In genomic region chr10:132337019-132337418, GRCh38 we compare ENCODE assay signal across 7 cellular contexts. TPM values are rescaled to one million over a fixed set of nuclear protein-coding genes. Genes with fewer than 3 reads are reported as not detected.
DNase-seq lines count a peak whose midpoint lies in the region; ATAC-seq and TF ChIP-seq lines count a peak whose summit lies in the region.

No MANE protein-coding gene starts in this region.

- peak; percentile 55 for DNase-seq in GM23248
- peak; percentile 23 for DNase-seq in globus pallidus (ENCODE audit: low spot score)
- DNase-seq in stimulated activated CD8-positive, alpha-beta memory T cell treated with anti-CD3 and anti-CD28 coated beads, Interleukin-4, amount 100 ng/mL, for 48 hours = peak; percentile 36
- DNase-seq in AG20443 (ENCODE audit: low spot score) = no peak

- H3K27ac ChIP-seq in GM23248 = peak overlapping the region; percentile 49
- peak overlapping the region; percentile 75 for H3K27ac ChIP-seq in VCaP

- H3K9me2 ChIP-seq in GM23248 (ENCODE audit: insufficient read depth) = no peaks in the 10 kb centered on the region

- no peaks in the 10 kb centered on the region for H4K20me1 ChIP-seq in GM23248 (ENCODE audit: insufficient read depth)

- H3K4me3 ChIP-seq in GM23248 = peak overlapping the region; percentile 67

- peak overlapping the region; percentile 79 for H2AFZ ChIP-seq in GM23248

- 0 out of 2 replicates have a peak, but pooled peaks cover 9% of the 10 kb centered on the region for H3K4me1 ChIP-seq in GM23248 (ENCODE audit: insufficient read depth)

- peak overlapping the region; percentile 85 for H3K4me2 ChIP-seq in GM23248 (ENCODE audit: unreplicated experiment)

- no peak for TF ChIP-seq CTCF in VCaP (conservative IDR thresholded peaks at IDR 0.05)

- in situ Hi-C loops in GM23248 (cut with MboI) = loop anchor here (10.0 kb wide), 1 partner anchor 112 kb away; no protein-coding TSS in a partner anchor

- H3F3A ChIP-seq in GM23248 (ENCODE audit: insufficient read depth) = no peaks in the 10 kb centered on the region

- ATAC-seq in GM21381 (IDR thresholded peaks at IDR 0.05; ENCODE audit: unreplicated experiment) (no peak), HG03439 (IDR thresholded peaks at IDR 0.05; ENCODE audit: unreplicated experiment) (no peak)

- H3K9me3 ChIP-seq in GM23248 (ENCODE audit: low read depth) = no peaks in the 10 kb centered on the region

- H3K27me3 ChIP-seq in GM23248 (replicated peaks; ENCODE audit: insufficient read depth) = no peaks in the 10 kb centered on the region

- WGBS in GM23248 (ENCODE audit: low coverage in 1 of 2, low lambda C conversion rate in 2 of 2, missing lambda C conversion rate in 2 of 2), 2 experiments = 39 to 49% methylated on average over 14 of the region's 14 CpGs

- peaks cover under 1% of the 10 kb centered on the region; the same call in 1 of the 2 replicates for H3K36me3 ChIP-seq in GM23248 (ENCODE audit: low read depth)

- H3K9ac ChIP-seq in GM23248 = peak overlapping the region; percentile 71

- no peaks in the 10 kb centered on the region for H3K79me2 ChIP-seq in GM23248 (ENCODE audit: insufficient read depth)

RNA-seq across cellular contexts. Expression of gene LRRC27, which starts 5.0 kb away (rescaled TPM):
- 7.5 and 11.1 TPM in 2 replicates for total RNA-seq in GM23248 (2014; rRNA removed; shearing (Covaris generic))
- 9.6 and 11.5 TPM in 2 replicates for polyA plus RNA-seq in GM23248 (2016; fragmentation: Nextera tagmentation; extraction: Ambion mirVana)

RNA-seq across cellular contexts. Expression of gene STK32C, which starts 29.3 kb away (rescaled TPM):
- total RNA-seq in GM23248 (2014; rRNA removed; shearing (Covaris generic)) = 7.1 and 9.8 TPM in 2 replicates
- 8.8 TPM in 2 replicates for polyA plus RNA-seq in GM23248 (2016; fragmentation: Nextera tagmentation; extraction: Ambion mirVana)

RNA-seq across cellular contexts. Expression of gene PWWP2B, which starts 60.0 kb away (rescaled TPM):
- 2.4 and 5.8 TPM in 2 replicates for total RNA-seq in GM23248 (2014; rRNA removed; shearing (Covaris generic))
- 0.66 TPM in 2 replicates for polyA plus RNA-seq in GM23248 (2016; fragmentation: Nextera tagmentation; extraction: Ambion mirVana)
